ENCODE assay signal across 1 cellular context in genomic region chr4:6154875-6155274, GRCh38.
TF ChIP-seq lines count a peak whose summit lies in the region.

No MANE protein-coding gene starts in this region.

TF ChIP-seq in GM12878, 131 proteins besides CTCF, POLR2A, EP300 and RAD21 (continued from another document):
- TF ChIP-seq TBL1XR1 (IDR thresholded peaks at IDR 0.05; ENCODE audit: low read depth, low read length) (no peak), CEBPB (IDR thresholded peaks at IDR 0.05; ENCODE audit: borderline replicate concordance in 1 of 2, low read depth in 2 of 2, low read length in 2 of 2) (no peak), CBX5 (IDR thresholded peaks at IDR 0.05; ENCODE audit: low read depth) (no peak), BMI1 (IDR thresholded peaks at IDR 0.05; ENCODE audit: borderline replicate concordance) (no peak), SMAD5 (IDR thresholded peaks at IDR 0.05; ENCODE audit: low read depth) (no peak), USF2 (IDR thresholded peaks at IDR 0.05; ENCODE audit: borderline replicate concordance, low read depth, low read length) (no peak), ZBTB33 (IDR thresholded peaks at IDR 0.05) (no peak), FOXM1 (IDR thresholded peaks at IDR 0.05; ENCODE audit: low read depth, low read length) (no peak), EZH2 (IDR thresholded peaks at IDR 0.05; ENCODE audit: borderline replicate concordance, control insufficient read depth, low read depth, low read length) (no peak)
- TF ChIP-seq, protein P1, sequence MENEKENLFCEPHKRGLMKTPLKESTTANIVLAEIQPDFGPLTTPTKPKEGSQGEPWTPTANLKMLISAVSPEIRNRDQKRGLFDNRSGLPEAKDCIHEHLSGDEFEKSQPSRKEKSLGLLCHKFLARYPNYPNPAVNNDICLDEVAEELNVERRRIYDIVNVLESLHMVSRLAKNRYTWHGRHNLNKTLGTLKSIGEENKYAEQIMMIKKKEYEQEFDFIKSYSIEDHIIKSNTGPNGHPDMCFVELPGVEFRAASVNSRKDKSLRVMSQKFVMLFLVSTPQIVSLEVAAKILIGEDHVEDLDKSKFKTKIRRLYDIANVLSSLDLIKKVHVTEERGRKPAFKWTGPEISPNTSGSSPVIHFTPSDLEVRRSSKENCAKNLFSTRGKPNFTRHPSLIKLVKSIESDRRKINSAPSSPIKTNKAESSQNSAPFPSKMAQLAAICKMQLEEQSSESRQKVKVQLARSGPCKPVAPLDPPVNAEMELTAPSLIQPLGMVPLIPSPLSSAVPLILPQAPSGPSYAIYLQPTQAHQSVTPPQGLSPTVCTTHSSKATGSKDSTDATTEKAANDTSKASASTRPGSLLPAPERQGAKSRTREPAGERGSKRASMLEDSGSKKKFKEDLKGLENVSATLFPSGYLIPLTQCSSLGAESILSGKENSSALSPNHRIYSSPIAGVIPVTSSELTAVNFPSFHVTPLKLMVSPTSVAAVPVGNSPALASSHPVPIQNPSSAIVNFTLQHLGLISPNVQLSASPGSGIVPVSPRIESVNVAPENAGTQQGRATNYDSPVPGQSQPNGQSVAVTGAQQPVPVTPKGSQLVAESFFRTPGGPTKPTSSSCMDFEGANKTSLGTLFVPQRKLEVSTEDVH (IDR thresholded peaks at IDR 0.05; ENCODE audit: low read depth, partially characterized antibody) = no peak
